14 cellular contexts compared by ENCODE assay signal in genomic region chr2:131451265-131451949, GRCh38. TPM values are rescaled to one million over a fixed set of nuclear protein-coding genes. Genes with fewer than 3 reads are reported as not detected.
DNase-seq lines count a peak whose midpoint lies in the region; ATAC-seq, FAIRE-seq and TF ChIP-seq lines count a peak whose summit lies in the region.
"Not testable (repeated sequence)": the region's sequence is repeated elsewhere in the genome, so short reads cannot be mapped to it uniquely, and the experiment has no call there.
"Had no signal": no experiment of that assay in that cellular context is flagged by ENCODE, and none has a peak within 500 bp of the region (broad histone marks: within the 10 kb centered on the region; RNA-seq: fewer than 3 reads in every experiment).

No MANE protein-coding gene starts in this region.

- not testable (repeated sequence) for H3K4me3 ChIP-seq in OCI-LY7 (ENCODE audit: low read depth, low read length, poor library complexity, severe bottlenecking); H1 (ENCODE audit: extremely low read depth in 1 of 4, insufficient read depth in 2 of 4, low read depth in 3 of 4, low read length in 4 of 4)

- not testable (repeated sequence) for H3K9ac ChIP-seq in H1 (replicated peaks in 1 of 4; ENCODE audit: extremely low read depth in 1 of 4, low read depth in 3 of 4, low read length in 3 of 4)

- POLR2A ChIA-PET in OCI-LY7 (lab: Charles Lee); H1 (lab: Charles Lee; ENCODE audit: partially characterized antibody): not testable (repeated sequence)

- ATAC-seq in GM19023 (IDR thresholded peaks at IDR 0.05; ENCODE audit: unreplicated experiment) (peak; percentile 87), GM21360 (IDR thresholded peaks at IDR 0.05; ENCODE audit: unreplicated experiment) (peak; percentile 81), HG02571 (IDR thresholded peaks at IDR 0.05; ENCODE audit: unreplicated experiment) (peak; percentile 90), HG02973 (IDR thresholded peaks at IDR 0.05; ENCODE audit: unreplicated experiment) (peak; percentile 95), HG03432 (IDR thresholded peaks at IDR 0.05; ENCODE audit: unreplicated experiment) (peak; percentile 92)

- H2BK15ac ChIP-seq in H1 (ENCODE audit: low read length): not testable (repeated sequence)

- H3K79me1 ChIP-seq in H1 (ENCODE audit: low read depth, low read length): not testable (repeated sequence)

- TF ChIP-seq CTCF in OCI-LY7 (conservative IDR thresholded peaks at IDR 0.05; ENCODE audit: low read length); H1 (IDR thresholded peaks at IDR 0.05; ENCODE audit: control extremely low read depth in 1 of 3, insufficient read depth in 1 of 3, low read depth in 1 of 3, low read length in 3 of 3): not testable (repeated sequence)

- not testable (repeated sequence) for H3K18ac ChIP-seq in H1 (ENCODE audit: extremely low read depth, low read length)

- H3K4me2 ChIP-seq in OCI-LY7 (ENCODE audit: low read length); H1 (ENCODE audit: insufficient read depth in 1 of 2, low read depth in 2 of 2, low read length in 2 of 2): not testable (repeated sequence)

- intact Hi-C loops in OCI-LY7 (cut with micrococcal nuclease; ENCODE audit: unreplicated experiment): not testable (repeated sequence)

- not testable (repeated sequence) for H3K14ac ChIP-seq in H1 (ENCODE audit: insufficient read length)

- not testable (repeated sequence) for H3K23me2 ChIP-seq in H1 (ENCODE audit: low read depth, low read length)

- H2BK12ac ChIP-seq in H1 (ENCODE audit: low read depth, low read length): not testable (repeated sequence)

- H2BK120ac ChIP-seq in H1 (replicated peaks; ENCODE audit: low read depth, low read length): not testable (repeated sequence)

- not testable (repeated sequence) for H4K5ac ChIP-seq in H1 (ENCODE audit: insufficient read length, low read depth, low read length)

- TF ChIP-seq EP300 in H1 (IDR thresholded peaks at IDR 0.05; ENCODE audit: borderline replicate concordance in 1 of 2, low read depth in 2 of 2, low read length in 2 of 2): not testable (repeated sequence)

- H3K9me3 ChIP-seq in OCI-LY7 (ENCODE audit: low read length); H1 (ENCODE audit: insufficient read depth in 2 of 2, low read depth in 1 of 2, low read length in 1 of 2): not testable (repeated sequence)

- not testable (repeated sequence) for TF ChIP-seq RAD21 in H1 (IDR thresholded peaks at IDR 0.05 in 1 of 2, conservative IDR thresholded peaks at IDR 0.05 in 1 of 2; ENCODE audit: low read depth in 2 of 2, low read length in 2 of 2)

- not testable (repeated sequence) for H2BK5ac ChIP-seq in H1 (ENCODE audit: low read depth, low read length)

- not testable (repeated sequence) for H3K27ac ChIP-seq in OCI-LY7 (ENCODE audit: low read depth, low read length, poor library complexity, severe bottlenecking); H1 (ENCODE audit: low read depth, low read length)

- H4K20me1 ChIP-seq in OCI-LY7 (ENCODE audit: insufficient read depth, low read length); H1 (replicated peaks in 1 of 2; ENCODE audit: control insufficient read depth in 1 of 2, insufficient read depth in 2 of 2, low read length in 2 of 2): not testable (repeated sequence)

- not testable (repeated sequence) for H4K8ac ChIP-seq in H1 (ENCODE audit: extremely low read depth, insufficient read depth, low read length)

- H3K79me2 ChIP-seq in OCI-LY7 (ENCODE audit: insufficient read depth, low read depth, low read length); H1 (ENCODE audit: control insufficient read depth in 1 of 2, insufficient read depth in 2 of 2, low read length in 2 of 2): not testable (repeated sequence)

- H3K27me3 ChIP-seq in H1 (replicated peaks in 1 of 4; ENCODE audit: control insufficient read depth in 3 of 4, extremely low read depth in 1 of 4, insufficient read depth in 3 of 4, low read length in 3 of 4): not testable (repeated sequence)

- 92% methylated on average over 10 of the region's 10 CpGs; no CpG with 5 or more reads in 1 of the 2 experiments for WGBS in H1 (ENCODE audit: extremely low coverage in 1 of 2, insufficient coverage in 1 of 2, insufficient read length in 1 of 2, insufficient replicate concordance in 2 of 2, low coverage in 1 of 2, low lambda C conversion rate in 2 of 2, missing lambda C conversion rate in 1 of 2), 2 experiments

- CTCF ChIA-PET in OCI-LY7 (lab: Charles Lee; ENCODE audit: unreplicated experiment); H1 (lab: Charles Lee; ENCODE audit: partially characterized antibody): not testable (repeated sequence)

- TF ChIP-seq POLR2A in GM12892 (IDR thresholded peaks at IDR 0.05; ENCODE audit: low read depth, low read length); H1 (IDR thresholded peaks at IDR 0.05; ENCODE audit: control extremely low read depth in 1 of 2, low read depth in 2 of 2, low read length in 2 of 2): not testable (repeated sequence)

- FAIRE-seq in GM12892 (lab: Jason Lieb, UNC) (peak; percentile 69), H1 (lab: Jason Lieb, UNC) (peak; percentile 42)

- BruUV-seq in OCI-LY7 (replicated peaks; lab: Mats Ljungman, UMichigan): not testable (repeated sequence)

- not testable (repeated sequence) for H2AK5ac ChIP-seq in H1 (ENCODE audit: low read depth, low read length)

- H3K36me3 ChIP-seq in OCI-LY7 (ENCODE audit: insufficient read depth, low read length); H1 (ENCODE audit: control insufficient read depth in 2 of 4, insufficient read depth in 4 of 4, low read length in 3 of 4): not testable (repeated sequence)

- not testable (repeated sequence) for H3K4me1 ChIP-seq in OCI-LY7 (ENCODE audit: insufficient read depth, low read length, poor library complexity, severe bottlenecking); H1 (replicated peaks in 1 of 4; ENCODE audit: control insufficient read depth in 3 of 4, insufficient read depth in 4 of 4, low read length in 3 of 4)

- not testable (repeated sequence) for H3K56ac ChIP-seq in H1 (replicated peaks; ENCODE audit: insufficient read length, low read depth, low read length)

- H3K23ac ChIP-seq in H1 (ENCODE audit: insufficient read length): not testable (repeated sequence)

- not testable (repeated sequence) for DNase-seq in GM12892 (ENCODE audit: insufficient read length); OCI-LY7 (ENCODE audit: low spot score); H1 (ENCODE audit: low read depth in 1 of 2, low spot score in 2 of 2)

- 0 out of 2 replicates have a peak overlapping the region, but pooled peaks have one; percentile 25 for H2AFZ ChIP-seq in OCI-LY7 (ENCODE audit: low read length)
- not testable (repeated sequence) for H2AFZ ChIP-seq in H1 (ENCODE audit: low read length)

- H3K9me2 ChIP-seq in OCI-LY7 (ENCODE audit: insufficient read depth, low read length): not testable (repeated sequence)

- H3K4ac ChIP-seq in H1 (replicated peaks; ENCODE audit: insufficient read length, low read depth, low read length): not testable (repeated sequence)

- H4K91ac ChIP-seq in H1 (replicated peaks; ENCODE audit: insufficient read length, low read length): not testable (repeated sequence)

- not testable (repeated sequence) for H2BK20ac ChIP-seq in H1 (ENCODE audit: low read length)

RNA-seq across cellular contexts. Expression of gene TUBA3D, which starts 24.5 kb away (rescaled TPM):
- 0.74 TPM for polyA plus RNA-seq in GM12892 (2012; ENCODE audit: missing spikeins)
- total RNA-seq in OCI-LY7 (2014; rRNA removed; shearing (Covaris generic)): not detected in 2 replicates
- total RNA-seq in OCI-LY7 (2022): not detected in 2 replicates
- 0.21 TPM in 1 of 2 replicates, not detected in the other for total RNA-seq in H1 (2021; fragmentation: NEBNext Ultra II Directional; extraction: Animal tissue kit (Norgen Biotek cat#: 25700))
- polyA plus RNA-seq in H1 (2011; rRNA removed): 0.15 and 0.36 TPM in 2 replicates
- polyA plus RNA-seq in H1 (2011; cell fraction: cytosol; rRNA removed): not detected
- not detected for polyA plus RNA-seq in H1 (2011; cell fraction: nucleus; rRNA removed)
- 0.44 to 0.59 TPM (median 0.49 TPM) in 4 replicates for polyA plus RNA-seq in H1 (2012, experiment 1 of 2)
- polyA plus RNA-seq in H1 (2012, experiment 2 of 2): 0.39 TPM
- 0.14 TPM for polyA plus RNA-seq in H1 (2013, experiment 1 of 2)
- 0.17 TPM for polyA plus RNA-seq in H1 (2013, experiment 2 of 2)
- polyA minus RNA-seq in H1 (2011; rRNA and poly(A)+ RNA removed): not detected in 2 replicates
- polyA minus RNA-seq in H1 (2011; cell fraction: cytosol; rRNA and poly(A)+ RNA removed): not detected
- not detected for polyA minus RNA-seq in H1 (2011; cell fraction: nucleus; rRNA and poly(A)+ RNA removed)
- total RNA-seq: CD8-positive, alpha-beta memory T cell; chondrocyte; epithelial cell of proximal tubule; psoas muscle; T-helper 2 cell treated with Interferon-gamma antibody and Interleukin-4, amounts not matched to agents 100 ng/mL and 5 ng/mL, for 36 hours; ureter had no signal

RNA-seq across cellular contexts. Expression of gene MZT2A, which starts 40.8 kb away (rescaled TPM):
- polyA plus RNA-seq in GM12892 (2012; ENCODE audit: missing spikeins): 32.4 TPM
- 398 and 443 TPM in 2 replicates for total RNA-seq in OCI-LY7 (2014; rRNA removed; shearing (Covaris generic))
- total RNA-seq in OCI-LY7 (2022): 305 and 332 TPM in 2 replicates
- 116 and 123 TPM in 2 replicates for total RNA-seq in H1 (2021; fragmentation: NEBNext Ultra II Directional; extraction: Animal tissue kit (Norgen Biotek cat#: 25700))
- 120 and 200 TPM in 2 replicates for polyA plus RNA-seq in H1 (2011; rRNA removed)
- polyA plus RNA-seq in H1 (2011; cell fraction: cytosol; rRNA removed): 133 TPM
- polyA plus RNA-seq in H1 (2011; cell fraction: nucleus; rRNA removed): 91.2 TPM
- 105 to 148 TPM (median 143 TPM) in 4 replicates for polyA plus RNA-seq in H1 (2012, experiment 1 of 2)
- polyA plus RNA-seq in H1 (2012, experiment 2 of 2): 91.0 TPM
- polyA plus RNA-seq in H1 (2013, experiment 1 of 2): 223 TPM
- 213 TPM for polyA plus RNA-seq in H1 (2013, experiment 2 of 2)
- 7.2 and 10.3 TPM in 2 replicates for polyA minus RNA-seq in H1 (2011; rRNA and poly(A)+ RNA removed)
- 37.4 TPM for polyA minus RNA-seq in H1 (2011; cell fraction: cytosol; rRNA and poly(A)+ RNA removed)
- 45.0 TPM for polyA minus RNA-seq in H1 (2011; cell fraction: nucleus; rRNA and poly(A)+ RNA removed)
